In the genomic region with DNA sequence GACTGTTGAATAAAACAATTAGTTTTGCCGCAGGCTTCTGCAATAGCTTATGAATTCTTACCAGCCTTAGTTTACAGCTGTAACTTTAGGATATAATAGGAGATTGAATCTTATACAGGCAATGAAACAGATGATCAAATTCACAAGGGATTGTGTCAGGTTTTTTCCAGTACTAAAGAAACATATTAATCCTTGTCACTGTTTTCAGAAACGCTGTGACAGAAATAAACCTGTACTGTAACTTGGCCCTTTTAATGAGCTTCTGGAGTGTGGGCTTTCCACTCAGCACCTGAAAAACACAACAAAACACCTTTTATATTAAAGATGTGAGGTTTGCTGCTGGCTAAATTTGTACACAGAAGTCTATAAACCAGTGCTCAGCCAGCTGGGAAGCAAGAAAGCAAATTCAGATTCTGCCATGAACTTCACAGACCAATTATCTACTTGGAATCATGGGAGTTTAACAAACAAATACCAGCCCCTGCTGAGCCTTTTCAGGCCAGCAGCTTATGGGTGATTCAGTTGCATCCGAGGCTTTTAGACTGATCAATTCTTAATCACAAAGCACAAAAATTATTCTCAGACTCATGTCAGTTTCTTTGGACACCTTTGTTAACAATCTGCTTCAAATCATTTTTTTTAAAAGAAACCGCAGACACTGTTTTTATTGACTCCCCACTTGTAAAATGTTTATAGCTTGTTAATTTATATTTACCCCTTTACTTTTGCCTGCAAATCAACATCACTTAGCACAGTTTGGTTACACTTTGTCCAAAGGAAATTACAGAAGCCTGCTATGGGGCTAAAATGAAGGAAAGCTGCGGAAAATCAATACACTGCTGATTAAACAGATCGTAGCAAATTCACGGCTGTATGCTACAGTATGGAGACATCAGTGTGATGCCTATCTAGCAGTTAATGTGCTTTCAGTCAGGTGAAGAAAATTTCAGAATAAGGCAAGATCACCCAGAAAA, we compare ENCODE assay signal across 20 cellular contexts.
DNase-seq lines count a peak whose midpoint lies in the region; ATAC-seq, FAIRE-seq and TF ChIP-seq lines count a peak whose summit lies in the region.
"Had no signal": no experiment of that assay in that cellular context is flagged by ENCODE, and none has a peak within 500 bp of the region (broad histone marks: within the 10 kb centered on the region; RNA-seq: fewer than 3 reads in every experiment).

No MANE protein-coding gene starts in this region.

- POLR2A ChIA-PET in GM12878 (lab: Charles Lee) (no interaction called here), MCF 10A (lab: Yijun Ruan, JAX) (no interaction called here)

- TF ChIP-seq POLR2A in GM12878 (IDR thresholded peaks at IDR 0.05; ENCODE audit: low read depth, low read length) (no peak), prostate gland (IDR thresholded peaks at IDR 0.05) (no peak), upper lobe of left lung (IDR thresholded peaks at IDR 0.05) (no peak)

- H3K36me3 Mint-ChIP-seq in MCF 10A (ENCODE audit: insufficient read depth, unreplicated experiment), result no peaks in the 10 kb centered on the region
- H3K36me3 Mint-ChIP-seq in immature natural killer cell, result no peaks in the 10 kb centered on the region
- H3K36me3 Mint-ChIP-seq: IgD-negative memory B cell had no signal

- H3K79me2 ChIP-seq in GM12878 (ENCODE audit: control insufficient read depth, insufficient read depth, low read length), result no peaks in the 10 kb centered on the region

- no peak overlapping the region for H2AFZ ChIP-seq in GM12878 (ENCODE audit: control insufficient read depth, low read depth, low read length)

- TF ChIP-seq RAD21 in GM12878 (IDR thresholded peaks at IDR 0.05; ENCODE audit: insufficient read depth, low read depth, low read length), result no peak

- BruUV-seq in GM12878 (replicated peaks; lab: Mats Ljungman, UMichigan) (no TSS peak), MCF 10A (replicated peaks; lab: Mats Ljungman, UMichigan) (no TSS peak)

- no peaks in the 10 kb centered on the region for H4K20me1 ChIP-seq in GM12878 (ENCODE audit: control insufficient read depth, insufficient read depth)

- in situ Hi-C loops in GM12878 (cut with MboI), result no loop called here

- RAD21 ChIA-PET in GM12878 (lab: Charles Lee; ENCODE audit: unreplicated experiment), result no interaction called here

- H3K4me2 ChIP-seq in GM12878 (ENCODE audit: control insufficient read depth, insufficient read depth), result no peak overlapping the region

- H3K9me3 Mint-ChIP-seq in MCF 10A (ENCODE audit: unreplicated experiment) (no peaks in the 10 kb centered on the region), immature natural killer cell (peaks cover 0 to 8% (median 4%) of the 10 kb centered on the region in 6 donors)
- H3K9me3 Mint-ChIP-seq: activated naive CD8-positive, alpha-beta T cell treated with anti-CD3 and anti-CD28 coated beads, Interleukin-2, amount 50 U/mL, for 24 hours; IgD-negative memory B cell had no signal

- DNase-seq in COLO668 (lab: John Stamatoyannopoulos, UW; ENCODE audit: unreplicated experiment), result peak; percentile 43
- peak; percentile 49 for DNase-seq in NCI-H1436 (lab: John Stamatoyannopoulos, UW)
- peak; percentile 72 for DNase-seq in NCI-H2227 (lab: John Stamatoyannopoulos, UW; ENCODE audit: unreplicated experiment)
- no peak for DNase-seq in GM12878 (ENCODE audit: low read depth, low spot score)
- no peak for DNase-seq in prostate gland (ENCODE audit: low spot score)
- DNase-seq in upper lobe of left lung, result no peak
- DNase-seq in MCF 10A (ENCODE audit: unreplicated experiment), result no peak
- no peak for DNase-seq in immature natural killer cell
- DNase-seq: activated CD4-positive, alpha-beta T cell treated with anti-CD3 and anti-CD28 coated beads, Interleukin-2, amount 10 ng/mL, durations not matched to agents 24 days and 14 days; activated naive CD8-positive, alpha-beta T cell treated with anti-CD3 and anti-CD28 coated beads, Interleukin-2, amount 50 U/mL, for 24 hours; activated T-cell treated with anti-CD3 and anti-CD28 coated beads, Interleukin-2, amount 50 U/mL, for 1 hour; cerebellar nuclear complex; gastrocnemius medialis; mammary epithelial cell; NCI-H1048; stimulated activated naive CD4-positive, alpha-beta T cell; T-helper 17 cell had no signal

- SMC1A ChIA-PET in GM12878 (lab: Charles Lee; ENCODE audit: uncharacterized antibody, unreplicated experiment), result no interaction called here

- no peak overlapping the region for H3K4me3 Mint-ChIP-seq in MCF 10A (ENCODE audit: unreplicated experiment)
- no peak overlapping the region for H3K4me3 Mint-ChIP-seq in immature natural killer cell
- H3K4me3 Mint-ChIP-seq: activated CD4-positive, alpha-beta T cell treated with anti-CD3 and anti-CD28 coated beads, Interleukin-2, amount 10 ng/mL, durations not matched to agents 24 days and 14 days; activated naive CD8-positive, alpha-beta T cell treated with anti-CD3 and anti-CD28 coated beads, Interleukin-2, amount 50 U/mL, for 24 hours; IgD-negative memory B cell; T-helper 17 cell had no signal

- H3K27me3 Mint-ChIP-seq in MCF 10A (ENCODE audit: insufficient read depth, unreplicated experiment) (peaks cover 82% of the 10 kb centered on the region), immature natural killer cell (ENCODE audit: low read depth in 3 of 3) (no peaks in the 10 kb centered on the region)
- H3K27me3 Mint-ChIP-seq: activated CD4-positive, alpha-beta T cell treated with anti-CD3 and anti-CD28 coated beads, Interleukin-2, amount 10 ng/mL, durations not matched to agents 24 days and 14 days; activated naive CD8-positive, alpha-beta T cell treated with anti-CD3 and anti-CD28 coated beads, Interleukin-2, amount 50 U/mL, for 24 hours; IgD-negative memory B cell; T-helper 17 cell had no signal

- no peak overlapping the region for H3K27ac ChIP-seq in GM12878 (ENCODE audit: control insufficient read depth, insufficient read depth)
- no peak overlapping the region for H3K27ac ChIP-seq in prostate gland
- no peak overlapping the region for H3K27ac ChIP-seq in upper lobe of left lung
- H3K27ac ChIP-seq: gastrocnemius medialis had no signal

- CTCF ChIA-PET in GM12878 (lab: Yijun Ruan, JAX) (no interaction called here), MCF 10A (lab: Yijun Ruan, JAX) (no interaction called here)

- TF ChIP-seq EP300 in GM12878 (IDR thresholded peaks at IDR 0.05; ENCODE audit: borderline replicate concordance in 1 of 2, control insufficient read depth in 1 of 2, low read depth in 2 of 2, low read length in 2 of 2) (no peak), upper lobe of left lung (IDR thresholded peaks at IDR 0.05) (no peak)

- H3K4me3 ChIP-seq in GM12878 (no peak overlapping the region), prostate gland (no peak overlapping the region), upper lobe of left lung (no peak overlapping the region)
- H3K4me3 ChIP-seq: gastrocnemius medialis had no signal

- H3K27ac Mint-ChIP-seq in MCF 10A (ENCODE audit: low read depth, unreplicated experiment) (no peak overlapping the region), immature natural killer cell (no peak overlapping the region)
- H3K27ac Mint-ChIP-seq: activated CD4-positive, alpha-beta T cell treated with anti-CD3 and anti-CD28 coated beads, Interleukin-2, amount 10 ng/mL, durations not matched to agents 24 days and 14 days; activated naive CD8-positive, alpha-beta T cell treated with anti-CD3 and anti-CD28 coated beads, Interleukin-2, amount 50 U/mL, for 24 hours; IgD-negative memory B cell; T-helper 17 cell had no signal

- H3K9me3 ChIP-seq in GM12878 (replicated peaks; ENCODE audit: control insufficient read depth, insufficient read depth, low read length) (no peaks in the 10 kb centered on the region), prostate gland (no peaks in the 10 kb centered on the region), upper lobe of left lung (no peaks in the 10 kb centered on the region)
- H3K9me3 ChIP-seq: gastrocnemius medialis had no signal

- TF ChIP-seq CTCF in GM12878 (IDR thresholded peaks at IDR 0.05 in 2 of 3, conservative IDR thresholded peaks at IDR 0.05 in 1 of 3; ENCODE audit: control insufficient read depth in 2 of 3, extremely low read depth in 1 of 3, insufficient read depth in 1 of 3, low read depth in 3 of 3, low read length in 3 of 3), result no peak
- TF ChIP-seq CTCF in prostate gland (IDR thresholded peaks at IDR 0.05), result no peak
- no peak for TF ChIP-seq CTCF in upper lobe of left lung (IDR thresholded peaks at IDR 0.05)
- TF ChIP-seq CTCF in MCF 10A (IDR thresholded peaks at IDR 0.05; ENCODE audit: unreplicated experiment), result no peak

- H3K4me1 ChIP-seq in GM12878 (ENCODE audit: control insufficient read depth, insufficient read depth, low read length) (no peaks in the 10 kb centered on the region), prostate gland (replicated peaks) (no peaks in the 10 kb centered on the region), upper lobe of left lung (no peaks in the 10 kb centered on the region)
- H3K4me1 ChIP-seq: gastrocnemius medialis had no signal

- no peak overlapping the region for H3K9ac ChIP-seq in GM12878 (ENCODE audit: control insufficient read depth, insufficient read depth, low read length)

- no peaks in the 10 kb centered on the region for H3K27me3 ChIP-seq in GM12878 (replicated peaks in 1 of 2; ENCODE audit: control insufficient read depth in 2 of 2, insufficient read depth in 2 of 2, low read length in 1 of 2)
- no peaks in the 10 kb centered on the region for H3K27me3 ChIP-seq in prostate gland (replicated peaks; ENCODE audit: insufficient read depth)
- no peaks in the 10 kb centered on the region for H3K27me3 ChIP-seq in upper lobe of left lung
- H3K27me3 ChIP-seq: gastrocnemius medialis had no signal

- H3K36me3 ChIP-seq in GM12878 (ENCODE audit: control insufficient read depth in 2 of 2, insufficient read depth in 2 of 2, low read length in 1 of 2) (no peaks in the 10 kb centered on the region), prostate gland (no peaks in the 10 kb centered on the region), upper lobe of left lung (no peaks in the 10 kb centered on the region)
- H3K36me3 ChIP-seq: gastrocnemius medialis had no signal

- no peak for ATAC-seq in GM12878
- ATAC-seq in upper lobe of left lung (ENCODE audit: low FRiP score in 2 of 2), result no peak
- ATAC-seq: activated naive CD8-positive, alpha-beta T cell treated with anti-CD3 and anti-CD28 coated beads, Interleukin-2, amount 50 U/mL, for 24 hours; gastrocnemius medialis; sciatic nerve; T-helper 17 cell had no signal

- WGBS in GM12878 (ENCODE audit: insufficient coverage, insufficient replicate concordance, low lambda C conversion rate, missing lambda C conversion rate), result 55% methylated on average over 7 of the region's 7 CpGs
- WGBS in prostate gland, result 24% methylated on average over 7 of the region's 7 CpGs
- 69 to 75% methylated on average over 7 of the region's 7 CpGs for WGBS in upper lobe of left lung, 2 donors

- intact Hi-C loops in GM12878 (cut with micrococcal nuclease; ENCODE audit: unreplicated experiment), result no loop called here
- intact Hi-C loops in prostate gland (cut with DNase I), result no loop called here
- intact Hi-C loops in MCF 10A (cut with micrococcal nuclease), result no loop called here

- FAIRE-seq in GM12878 (lab: Jason Lieb, UNC), result peak; percentile 38
- FAIRE-seq: endothelial cell of umbilical vein had no signal

- H3K4me1 Mint-ChIP-seq in MCF 10A (ENCODE audit: insufficient read depth, unreplicated experiment), result no peaks in the 10 kb centered on the region
- H3K4me1 Mint-ChIP-seq in immature natural killer cell, result no peaks in the 10 kb centered on the region
- H3K4me1 Mint-ChIP-seq: activated CD4-positive, alpha-beta T cell treated with anti-CD3 and anti-CD28 coated beads, Interleukin-2, amount 10 ng/mL, durations not matched to agents 24 days and 14 days; activated naive CD8-positive, alpha-beta T cell treated with anti-CD3 and anti-CD28 coated beads, Interleukin-2, amount 50 U/mL, for 24 hours; IgD-negative memory B cell; T-helper 17 cell had no signal

Comparison
In these comparisons a context has a peak if more than half of its experiments do, and no peak if none do; other contexts are left out.
1. DNase-seq: peak in COLO668 (single experiment), NCI-H1436 (single experiment) and NCI-H2227 (single experiment); none in GM12878 (single experiment), prostate gland (single experiment), upper lobe of left lung (0 of 2), MCF 10A (single experiment) and immature natural killer cell (0 of 3).